Comparison of ENCODE assay signal across 8 cellular contexts in the genomic region with DNA sequence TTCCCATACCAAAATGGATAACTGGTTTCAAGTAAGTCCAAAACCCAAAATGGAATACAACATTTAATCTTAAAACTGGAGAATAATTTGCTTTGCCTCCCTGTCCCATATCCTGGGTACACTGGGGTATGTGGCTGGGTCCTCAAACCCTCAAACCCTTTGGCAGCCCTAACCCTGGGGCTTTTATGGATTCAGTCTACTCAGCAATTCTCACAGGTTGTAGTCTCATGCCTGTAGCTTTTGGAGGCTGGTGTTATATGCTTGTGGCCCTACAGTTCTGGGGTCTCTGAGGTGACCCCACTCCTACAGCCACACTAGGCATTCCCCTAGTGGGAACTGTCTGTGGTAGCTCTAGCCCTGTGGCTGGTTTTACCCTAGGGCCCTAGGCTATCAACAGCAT.
"Had no signal": no experiment of that assay in that cellular context is flagged by ENCODE, and none has a peak within 500 bp of the region (broad histone marks: within the 10 kb centered on the region; RNA-seq: fewer than 3 reads in every experiment).

No MANE protein-coding gene starts in this region.

- ATAC-seq: GM12878 had no signal

- FAIRE-seq: G401.6, GM12878, GM12891, GM12892, GM18507, GM19239 had no signal

- DNase-seq: GDM1, GF-D8 had no signal

- H3K4me3 ChIP-seq: GM12878 had no signal
